1 cellular context compared by ENCODE assay signal in the genomic region with DNA sequence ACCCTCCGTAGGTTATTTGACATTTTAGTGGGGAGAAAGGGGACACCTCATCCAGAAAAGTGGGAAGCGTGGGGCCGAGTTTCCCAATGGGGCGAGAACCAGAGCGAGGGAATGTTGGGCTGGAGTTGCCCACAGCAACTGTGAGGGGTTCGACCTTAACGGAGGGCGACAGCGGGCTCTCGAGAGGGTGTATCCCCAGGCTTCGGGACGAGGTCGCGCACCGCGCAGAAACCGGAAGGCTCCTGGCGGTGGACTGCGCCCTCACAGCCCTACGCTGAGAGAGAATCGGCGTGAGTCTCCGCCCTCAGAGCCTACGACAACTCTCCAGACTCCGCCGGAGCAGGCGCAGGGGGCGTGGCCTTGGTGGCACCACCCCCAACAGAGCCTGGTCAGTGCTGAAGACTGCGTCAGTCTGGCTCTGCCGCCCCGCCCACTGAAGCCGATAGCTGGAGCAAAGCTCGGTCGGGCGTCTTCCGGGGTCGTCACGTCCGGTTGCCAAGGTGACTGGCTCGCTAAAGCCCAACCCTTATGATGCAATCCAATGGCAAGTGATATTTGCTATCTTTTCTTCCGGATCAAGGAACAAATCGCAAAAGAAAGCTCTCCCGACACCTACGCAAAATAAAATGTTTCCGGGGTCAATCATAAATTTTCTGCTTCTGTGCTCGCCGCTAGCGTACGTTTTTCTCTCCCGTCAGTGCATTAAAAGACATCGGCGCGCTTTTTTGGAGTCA.
TF ChIP-seq lines count a peak whose summit lies in the region.

Gene LRIF1, minus strand, starts transcription at position 257 of the 734 bp plus-strand sequence. Its CDS starts 234 bp downstream, at position 23.

TF ChIP-seq in K562, 482 proteins besides CTCF, POLR2A, EP300 and RAD21 (continued from another document):
- TF ChIP-seq BDP1 (IDR thresholded peaks at IDR 0.05; ENCODE audit: insufficient read depth, insufficient read length) (no peak), TEAD2 (tag; IDR thresholded peaks at IDR 0.05) (no peak), ESRRA (IDR thresholded peaks at IDR 0.05; ENCODE audit: borderline replicate concordance, low read depth) (peak; percentile 88), SRF (CRISPR knock-in tag; IDR thresholded peaks at IDR 0.05) (peak in 1 of 2 experiments; percentile 84; a peak in 2 of 4 replicates), FOXP1 (CRISPR knock-in tag; IDR thresholded peaks at IDR 0.05) (peak; percentile 62; the same call in 1 of the 2 replicates), RCOR1 (IDR thresholded peaks at IDR 0.05; ENCODE audit: borderline replicate concordance in 1 of 2, low read depth in 2 of 2, low read length in 2 of 2) (peak in 1 of 2 experiments; percentile 16; a peak in 1 of 4 replicates), ZHX1 (conservative IDR thresholded peaks at IDR 0.05; ENCODE audit: low read length) (peak; percentile 27; the same call in 1 of the 2 replicates), TAF15 (IDR thresholded peaks at IDR 0.05; ENCODE audit: low read depth, low read length) (no peak), CXXC5 (CRISPR knock-in tag; IDR thresholded peaks at IDR 0.05) (peak; percentile 98), SIRT6 (IDR thresholded peaks at IDR 0.05; ENCODE audit: low read depth, low read length) (peak; percentile 94), CHD2 (IDR thresholded peaks at IDR 0.05; ENCODE audit: low read depth, low read length) (peak; percentile 45), ZNF347 (CRISPR knock-in tag; IDR thresholded peaks at IDR 0.05; ENCODE audit: low read depth) (no peak), FOXJ2 (tag; IDR thresholded peaks at IDR 0.05) (peak; percentile 57; the same call in 1 of the 2 replicates), GABPB1 (CRISPR knock-in tag; IDR thresholded peaks at IDR 0.05) (peak; percentile 95), HNRNPUL1 (IDR thresholded peaks at IDR 0.05; ENCODE audit: low read length) (no peak), RHOXF2B (CRISPR knock-in tag; conservative IDR thresholded peaks at IDR 0.05) (0 out of 2 replicates have a peak, but pooled peaks have one; percentile 58), ZNF639 (CRISPR knock-in tag; conservative IDR thresholded peaks at IDR 0.05 in 1 of 2, IDR thresholded peaks at IDR 0.05 in 1 of 2) (peak in 1 of 2 experiments; percentile 89; a peak in 2 of 4 replicates), CSDE1 (IDR thresholded peaks at IDR 0.05) (no peak; a peak in 2 of 4 replicates), MEIS2 (IDR thresholded peaks at IDR 0.05; ENCODE audit: partially characterized antibody) (peak; percentile 87), ZBTB7A (IDR thresholded peaks at IDR 0.05; ENCODE audit: borderline replicate concordance, control insufficient read depth, low read depth, low read length) (no peak), ZNF274 (IDR thresholded peaks at IDR 0.05; ENCODE audit: borderline replicate concordance, low read depth, low read length) (no peak), HMG20B (CRISPR knock-in tag; IDR thresholded peaks at IDR 0.05) (no peak), ZNF75A (CRISPR knock-in tag; IDR thresholded peaks at IDR 0.05) (peak; percentile 19; the same call in 1 of the 2 replicates), PURB (CRISPR knock-in tag; IDR thresholded peaks at IDR 0.05; ENCODE audit: low read depth) (no peak), E2F3 (CRISPR knock-in tag; IDR thresholded peaks at IDR 0.05) (0 out of 2 replicates have a peak, but pooled peaks have one; percentile 13), ZNF239 (CRISPR knock-in tag; IDR thresholded peaks at IDR 0.05) (peak; percentile 19), ZBTB12 (CRISPR knock-in tag; IDR thresholded peaks at IDR 0.05) (peak; percentile 94), CCAR2 (IDR thresholded peaks at IDR 0.05; ENCODE audit: low read depth, low read length) (no peak), MEF2A (IDR thresholded peaks at IDR 0.05; ENCODE audit: control insufficient read depth, low read depth, low read length) (no peak), HDAC1 (IDR thresholded peaks at IDR 0.05) (peak in 1 of 2 experiments; percentile 46; a peak in 2 of 4 replicates), NRF1 (conservative IDR thresholded peaks at IDR 0.05 in 1 of 2, IDR thresholded peaks at IDR 0.05 in 1 of 2) (peak; percentile 98 to 99)
- TF ChIP-seq, protein P1, sequence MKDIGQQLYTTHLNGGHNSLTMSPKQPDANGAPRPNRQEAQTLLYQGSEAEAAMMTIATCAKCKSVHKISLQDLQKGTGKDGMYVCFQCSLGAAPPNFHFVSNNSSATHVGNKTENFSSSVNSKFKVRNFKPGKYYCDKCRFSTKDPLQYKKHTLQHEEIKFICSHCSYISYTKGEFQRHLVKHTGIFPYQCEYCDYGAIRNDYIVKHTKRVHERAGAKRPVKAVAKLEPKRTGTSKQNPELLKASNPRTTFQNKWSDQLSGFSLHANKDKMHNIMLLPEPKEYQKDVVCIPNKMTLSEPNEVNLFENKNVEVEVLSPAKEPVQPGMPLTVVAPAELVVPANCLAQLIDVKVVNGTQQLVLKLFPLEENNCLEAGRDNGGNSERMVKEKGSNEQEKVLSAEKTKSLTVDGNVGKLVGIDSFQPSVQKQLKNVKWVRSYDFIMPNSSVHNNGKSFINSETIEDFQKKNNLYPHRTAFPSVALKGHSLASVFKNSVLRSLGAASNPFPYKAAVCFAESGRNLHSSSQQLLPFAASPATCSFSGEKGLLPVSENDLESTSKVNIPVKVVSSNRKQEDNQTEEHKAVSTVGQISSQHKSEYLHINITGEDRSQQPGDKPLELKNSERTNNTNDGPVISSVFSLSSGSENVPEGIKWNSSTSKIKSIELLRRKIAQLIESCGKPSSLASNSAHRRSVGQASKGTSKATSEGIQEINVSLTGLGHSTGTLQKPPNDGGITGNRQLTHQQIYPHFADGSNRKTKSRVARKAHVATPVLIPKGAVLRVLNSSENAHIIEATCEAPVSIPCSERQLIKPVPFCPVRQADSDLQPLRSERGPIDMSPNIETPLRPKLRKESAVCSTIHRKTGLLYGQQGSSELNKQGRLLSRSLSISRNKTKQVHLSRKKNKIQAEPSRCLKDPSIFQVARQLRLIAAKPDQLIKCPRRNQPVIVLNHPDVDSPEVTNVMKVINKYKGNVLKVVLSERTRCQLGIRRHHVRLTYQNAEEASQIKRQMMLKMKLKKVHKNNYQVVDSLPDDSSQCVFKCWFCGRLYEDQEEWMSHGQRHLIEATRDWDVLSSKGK (CRISPR knock-in tag; IDR thresholded peaks at IDR 0.05), result 0 out of 2 replicates have a peak, but pooled peaks have one; percentile 44
- TF ChIP-seq, protein P2, sequence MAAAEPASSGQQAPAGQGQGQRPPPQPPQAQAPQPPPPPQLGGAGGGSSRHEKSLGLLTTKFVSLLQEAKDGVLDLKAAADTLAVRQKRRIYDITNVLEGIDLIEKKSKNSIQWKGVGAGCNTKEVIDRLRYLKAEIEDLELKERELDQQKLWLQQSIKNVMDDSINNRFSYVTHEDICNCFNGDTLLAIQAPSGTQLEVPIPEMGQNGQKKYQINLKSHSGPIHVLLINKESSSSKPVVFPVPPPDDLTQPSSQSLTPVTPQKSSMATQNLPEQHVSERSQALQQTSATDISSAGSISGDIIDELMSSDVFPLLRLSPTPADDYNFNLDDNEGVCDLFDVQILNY (CRISPR knock-in tag; IDR thresholded peaks at IDR 0.05), result 0 out of 2 replicates have a peak, but pooled peaks have one; percentile 24
- TF ChIP-seq, protein P3, sequence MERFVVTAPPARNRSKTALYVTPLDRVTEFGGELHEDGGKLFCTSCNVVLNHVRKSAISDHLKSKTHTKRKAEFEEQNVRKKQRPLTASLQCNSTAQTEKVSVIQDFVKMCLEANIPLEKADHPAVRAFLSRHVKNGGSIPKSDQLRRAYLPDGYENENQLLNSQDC (CRISPR knock-in tag; IDR thresholded peaks at IDR 0.05), result no peak
- TF ChIP-seq, protein P4, sequence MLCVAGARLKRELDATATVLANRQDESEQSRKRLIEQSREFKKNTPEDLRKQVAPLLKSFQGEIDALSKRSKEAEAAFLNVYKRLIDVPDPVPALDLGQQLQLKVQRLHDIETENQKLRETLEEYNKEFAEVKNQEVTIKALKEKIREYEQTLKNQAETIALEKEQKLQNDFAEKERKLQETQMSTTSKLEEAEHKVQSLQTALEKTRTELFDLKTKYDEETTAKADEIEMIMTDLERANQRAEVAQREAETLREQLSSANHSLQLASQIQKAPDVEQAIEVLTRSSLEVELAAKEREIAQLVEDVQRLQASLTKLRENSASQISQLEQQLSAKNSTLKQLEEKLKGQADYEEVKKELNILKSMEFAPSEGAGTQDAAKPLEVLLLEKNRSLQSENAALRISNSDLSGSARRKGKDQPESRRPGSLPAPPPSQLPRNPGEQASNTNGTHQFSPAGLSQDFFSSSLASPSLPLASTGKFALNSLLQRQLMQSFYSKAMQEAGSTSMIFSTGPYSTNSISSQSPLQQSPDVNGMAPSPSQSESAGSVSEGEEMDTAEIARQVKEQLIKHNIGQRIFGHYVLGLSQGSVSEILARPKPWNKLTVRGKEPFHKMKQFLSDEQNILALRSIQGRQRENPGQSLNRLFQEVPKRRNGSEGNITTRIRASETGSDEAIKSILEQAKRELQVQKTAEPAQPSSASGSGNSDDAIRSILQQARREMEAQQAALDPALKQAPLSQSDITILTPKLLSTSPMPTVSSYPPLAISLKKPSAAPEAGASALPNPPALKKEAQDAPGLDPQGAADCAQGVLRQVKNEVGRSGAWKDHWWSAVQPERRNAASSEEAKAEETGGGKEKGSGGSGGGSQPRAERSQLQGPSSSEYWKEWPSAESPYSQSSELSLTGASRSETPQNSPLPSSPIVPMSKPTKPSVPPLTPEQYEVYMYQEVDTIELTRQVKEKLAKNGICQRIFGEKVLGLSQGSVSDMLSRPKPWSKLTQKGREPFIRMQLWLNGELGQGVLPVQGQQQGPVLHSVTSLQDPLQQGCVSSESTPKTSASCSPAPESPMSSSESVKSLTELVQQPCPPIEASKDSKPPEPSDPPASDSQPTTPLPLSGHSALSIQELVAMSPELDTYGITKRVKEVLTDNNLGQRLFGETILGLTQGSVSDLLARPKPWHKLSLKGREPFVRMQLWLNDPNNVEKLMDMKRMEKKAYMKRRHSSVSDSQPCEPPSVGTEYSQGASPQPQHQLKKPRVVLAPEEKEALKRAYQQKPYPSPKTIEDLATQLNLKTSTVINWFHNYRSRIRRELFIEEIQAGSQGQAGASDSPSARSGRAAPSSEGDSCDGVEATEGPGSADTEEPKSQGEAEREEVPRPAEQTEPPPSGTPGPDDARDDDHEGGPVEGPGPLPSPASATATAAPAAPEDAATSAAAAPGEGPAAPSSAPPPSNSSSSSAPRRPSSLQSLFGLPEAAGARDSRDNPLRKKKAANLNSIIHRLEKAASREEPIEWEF (CRISPR knock-in tag; IDR thresholded peaks at IDR 0.05), result 0 out of 2 replicates have a peak, but pooled peaks have one; percentile 6
TF ChIP-seq in K562: peak in this region for 205.
